In genomic region chr7:32490127-32490796, GRCh38 we compare ENCODE assay signal across 1 cellular context.
A peak's percentile ranks its signal among the peaks of the same experiment; 100 is the strongest.
TF ChIP-seq lines count a peak whose summit lies in the region.

TSS of gene LSM5 (minus strand) at chr7:32490380. CDS start at chr7:32490365, 15 bp downstream.

TF ChIP-seq in HepG2, 621 proteins besides CTCF, POLR2A, EP300 and RAD21 (continued from another document and continues in another):
- TF ChIP-seq GMEB1 (CRISPR knock-in tag; IDR thresholded peaks at IDR 0.05; ENCODE audit: borderline replicate concordance) (peak; percentile 91), ZZZ3 (CRISPR knock-in tag; IDR thresholded peaks at IDR 0.05; ENCODE audit: borderline replicate concordance) (peak; percentile 64; the same call in 1 of the 2 replicates), ZNF788 (CRISPR knock-in tag; IDR thresholded peaks at IDR 0.05; ENCODE audit: borderline replicate concordance) (peak; percentile 97), ARID2 (CRISPR knock-in tag; IDR thresholded peaks at IDR 0.05; ENCODE audit: borderline replicate concordance) (0 out of 2 replicates have a peak, but pooled peaks have one; percentile 57), ZNF564 (CRISPR knock-in tag; IDR thresholded peaks at IDR 0.05) (peak; percentile 69; the same call in 1 of the 2 replicates), GABPB1 (CRISPR knock-in tag; IDR thresholded peaks at IDR 0.05) (peak; percentile 99), FOXM1 (CRISPR knock-in tag; IDR thresholded peaks at IDR 0.05) (peak; percentile 92), ZNF580 (CRISPR knock-in tag; IDR thresholded peaks at IDR 0.05; ENCODE audit: borderline replicate concordance, low read depth) (peak; percentile 96), ZNF766 (CRISPR knock-in tag; IDR thresholded peaks at IDR 0.05; ENCODE audit: borderline replicate concordance) (peak; percentile 94; the same call in 1 of the 2 replicates), ZNF512 (CRISPR knock-in tag; IDR thresholded peaks at IDR 0.05) (no peak), ATF3 (CRISPR knock-in tag; IDR thresholded peaks at IDR 0.05) (0 out of 2 replicates have a peak, but pooled peaks have one; percentile 58), ZBTB38 (CRISPR knock-in tag; IDR thresholded peaks at IDR 0.05) (peak; percentile 94), HMGXB3 (CRISPR knock-in tag; IDR thresholded peaks at IDR 0.05; ENCODE audit: borderline replicate concordance) (peak; percentile 89), ZBTB34 (CRISPR knock-in tag; IDR thresholded peaks at IDR 0.05) (peak; percentile 74; the same call in 1 of the 2 replicates), ZNF780A (CRISPR knock-in tag; IDR thresholded peaks at IDR 0.05) (no peak), ZBTB25 (CRISPR knock-in tag; IDR thresholded peaks at IDR 0.05) (peak; percentile 94), ELF4 (CRISPR knock-in tag; IDR thresholded peaks at IDR 0.05; ENCODE audit: borderline replicate concordance) (peak; percentile 63; the same call in 1 of the 2 replicates), NRL (CRISPR knock-in tag; IDR thresholded peaks at IDR 0.05; ENCODE audit: borderline replicate concordance) (peak; percentile 97), ZMAT3 (CRISPR knock-in tag; conservative IDR thresholded peaks at IDR 0.05) (no peak), ZFP36L1 (CRISPR knock-in tag; IDR thresholded peaks at IDR 0.05) (peak; percentile 55; the same call in 1 of the 2 replicates), ZNF292 (CRISPR knock-in tag; IDR thresholded peaks at IDR 0.05; ENCODE audit: borderline replicate concordance, low read depth) (0 out of 2 replicates have a peak, but pooled peaks have one; percentile 40), AHDC1 (CRISPR knock-in tag; IDR thresholded peaks at IDR 0.05; ENCODE audit: borderline replicate concordance) (0 out of 2 replicates have a peak, but pooled peaks have one; percentile 15), HMGXB4 (CRISPR knock-in tag; IDR thresholded peaks at IDR 0.05; ENCODE audit: borderline replicate concordance in 1 of 2, low read depth in 1 of 2) (peak; percentile 75 to 95; a peak in 3 of 4 replicates), ZMYM2 (CRISPR knock-in tag; IDR thresholded peaks at IDR 0.05) (no peak; the same call in 1 of the 2 replicates), ZBTB3 (CRISPR knock-in tag; IDR thresholded peaks at IDR 0.05; ENCODE audit: borderline replicate concordance, low read depth) (no peak), NFKBIZ (CRISPR knock-in tag; IDR thresholded peaks at IDR 0.05) (peak; percentile 81), KLF13 (CRISPR knock-in tag; IDR thresholded peaks at IDR 0.05) (peak; percentile 84; the same call in 1 of the 2 replicates), ZNF530 (CRISPR knock-in tag; IDR thresholded peaks at IDR 0.05; ENCODE audit: low read depth) (no peak), SNAPC5 (CRISPR knock-in tag; IDR thresholded peaks at IDR 0.05; ENCODE audit: borderline replicate concordance) (no peak), ZNF883 (CRISPR knock-in tag; IDR thresholded peaks at IDR 0.05; ENCODE audit: not compliant biosample characterization) (peak; percentile 70), DPF2 (CRISPR knock-in tag; IDR thresholded peaks at IDR 0.05; ENCODE audit: borderline replicate concordance, low read depth) (no peak), DDIT3 (CRISPR knock-in tag; IDR thresholded peaks at IDR 0.05) (no peak), MEIS2 (CRISPR knock-in tag; IDR thresholded peaks at IDR 0.05) (peak; percentile 68; the same call in 1 of the 2 replicates)
